In genomic region chr6:170260686-170261085, GRCh38 we compare ENCODE assay signal across 14 cellular contexts. TPM values are rescaled to one million over a fixed set of nuclear protein-coding genes. Genes with fewer than 3 reads are reported as not detected.
DNase-seq lines count a peak whose midpoint lies in the region; ATAC-seq and TF ChIP-seq lines count a peak whose summit lies in the region.
"Had no signal": no experiment of that assay in that cellular context is flagged by ENCODE, and none has a peak within 500 bp of the region (broad histone marks: within the 10 kb centered on the region; RNA-seq: fewer than 3 reads in every experiment).

No MANE protein-coding gene starts in this region.

- no peaks in the 10 kb centered on the region for H3K9me3 ChIP-seq in endodermal cell (ENCODE audit: control insufficient read depth, low read length)
- H3K9me3 ChIP-seq: ascending aorta had no signal

- H3K9me3 Mint-ChIP-seq in endodermal cell (no peaks in the 10 kb centered on the region), CD14-positive monocyte (peaks cover 0 to 2% (median 0%) of the 10 kb centered on the region in 7 donors)
- H3K9me3 Mint-ChIP-seq: activated T-helper 2 cell treated with anti-CD3 and anti-CD28 coated beads, Interferon-gamma antibody, Interleukin-2, Interleukin-4, amounts not matched to agents 10 μg/mL and 5 μg/mL and 100 μg/mL, durations not matched to agents 14 hours and 24 hours and 36 hours had no signal

- H3K27me3 Mint-ChIP-seq in endodermal cell (ENCODE audit: insufficient read depth) (peaks cover 11% of the 10 kb centered on the region), CD14-positive monocyte (ENCODE audit: low read depth in 3 of 3) (peaks cover 20 to 45% (median 33%) of the 10 kb centered on the region in 3 donors)

- no peak overlapping the region for H3K9ac ChIP-seq in endodermal cell (ENCODE audit: extremely low read depth, low read length, poor library complexity, severe bottlenecking)

- H3K4me3 ChIP-seq in endodermal cell (ENCODE audit: low read length): no peak overlapping the region
- H3K4me3 ChIP-seq: ascending aorta, SK-N-MC had no signal

- 0 out of 3 replicates have a peak, but pooled peaks have one; percentile 17 for TF ChIP-seq CTCF in GM12872 (IDR thresholded peaks at IDR 0.05; ENCODE audit: insufficient read depth, low read depth, low read length)
- TF ChIP-seq CTCF in endodermal cell (conservative IDR thresholded peaks at IDR 0.05): peak; percentile 65
- TF ChIP-seq CTCF in CD14-positive monocyte (IDR thresholded peaks at IDR 0.05): no peak

- no peak overlapping the region for H3K27ac ChIP-seq in endodermal cell (ENCODE audit: low read depth, low read length)
- H3K27ac ChIP-seq: ascending aorta, SK-N-MC had no signal

- no peaks in the 10 kb centered on the region for H3K4me1 ChIP-seq in endodermal cell (ENCODE audit: control insufficient read depth, insufficient read depth, low read length)
- H3K4me1 ChIP-seq: ascending aorta had no signal

- H3K4me3 Mint-ChIP-seq in endodermal cell (no peak overlapping the region), CD14-positive monocyte (no peak overlapping the region)

- WGBS in endodermal cell (ENCODE audit: insufficient coverage in 1 of 2, insufficient read length in 1 of 2), 2 experiments: 89 to 90% methylated on average over 2 to 7 of the region's 7 CpGs

- intact Hi-C loops in CD14-positive monocyte (cut with micrococcal nuclease): no loop called here

- H3K27ac Mint-ChIP-seq in endodermal cell (no peak overlapping the region), CD14-positive monocyte (no peak overlapping the region)
- H3K27ac Mint-ChIP-seq: activated T-helper 2 cell treated with anti-CD3 and anti-CD28 coated beads, Interferon-gamma antibody, Interleukin-2, Interleukin-4, amounts not matched to agents 10 μg/mL and 5 μg/mL and 100 μg/mL, durations not matched to agents 14 hours and 24 hours and 36 hours had no signal

- H3K36me3 ChIP-seq in endodermal cell (ENCODE audit: control insufficient read depth, insufficient read depth, low read length): no peaks in the 10 kb centered on the region
- H3K36me3 ChIP-seq: ascending aorta had no signal

- DNase-seq in 8988T: peak; percentile 70
- peak; percentile 28 for DNase-seq in NCI-H774 (lab: John Stamatoyannopoulos, UW)
- no peak for DNase-seq in endodermal cell
- DNase-seq in amniotic stem cell (lab: John Stamatoyannopoulos, UW): no peak
- no peak for DNase-seq in CD14-positive monocyte (ENCODE audit: low spot score)
- DNase-seq: DMS79; NCI-H1694 treated with DMSO at 0.1 percent for 48 hours; stimulated activated CD4-positive, alpha-beta T cell treated with anti-CD3 and anti-CD28 coated beads, Interleukin-1b, Interleukin-23, amount 100 ng/mL, for 48 hours had no signal

- ATAC-seq in GM21717 (IDR thresholded peaks at IDR 0.05; ENCODE audit: unreplicated experiment) (no peak), GM19035 (IDR thresholded peaks at IDR 0.05; ENCODE audit: unreplicated experiment) (no peak)

- peaks cover 6% of the 10 kb centered on the region for H3K4me1 Mint-ChIP-seq in endodermal cell
- peaks cover 5% of the 10 kb centered on the region for H3K4me1 Mint-ChIP-seq in CD14-positive monocyte

- H3K27me3 ChIP-seq in endodermal cell (ENCODE audit: control insufficient read depth, insufficient read depth, low read length, poor library complexity, severe bottlenecking): no peaks in the 10 kb centered on the region
- H3K27me3 ChIP-seq: ascending aorta had no signal

- H3K36me3 Mint-ChIP-seq in endodermal cell (ENCODE audit: low read depth) (no peaks in the 10 kb centered on the region), CD14-positive monocyte (no peaks in the 10 kb centered on the region)

RNA-seq across cellular contexts. Expression of gene DLL1, which starts 30.2 kb away (rescaled TPM):
- 1 to 10 TPM; 3.1 to 3.6 TPM for total RNA-seq in endodermal cell
- 79.0 TPM for polyA plus RNA-seq in endodermal cell (2013, experiment 1 of 2)
- polyA plus RNA-seq in endodermal cell (2013, experiment 2 of 2): 59.5 TPM
- polyA plus RNA-seq in CD14-positive monocyte: not detected
- total RNA-seq: activated T-helper 2 cell treated with anti-CD3 and anti-CD28 coated beads, Interferon-gamma antibody, Interleukin-2, Interleukin-4, amounts not matched to agents 10 μg/mL and 5 μg/mL and 100 μg/mL, durations not matched to agents 14 hours and 24 hours and 36 hours had no signal

RNA-seq across cellular contexts. Expression of gene FAM120B, which starts 45.9 kb away (rescaled TPM):
- total RNA-seq in endodermal cell: 10 to 100 TPM; 25.7 to 27.5 TPM
- polyA plus RNA-seq in endodermal cell (2013, experiment 1 of 2): 21.6 TPM
- 20.5 TPM for polyA plus RNA-seq in endodermal cell (2013, experiment 2 of 2)
- 10 to 100 TPM; 11.2 to 20.2 TPM for polyA plus RNA-seq in CD14-positive monocyte

Comparison
In these comparisons a context has a peak if more than half of its experiments do, and no peak if none do; other contexts are left out.
1. DNase-seq: peak in 8988T (single experiment) and NCI-H774 (single experiment); none in endodermal cell (single experiment), amniotic stem cell (single experiment) and CD14-positive monocyte (single experiment).